ENCODE assay signal across 8 cellular contexts in the genomic region with DNA sequence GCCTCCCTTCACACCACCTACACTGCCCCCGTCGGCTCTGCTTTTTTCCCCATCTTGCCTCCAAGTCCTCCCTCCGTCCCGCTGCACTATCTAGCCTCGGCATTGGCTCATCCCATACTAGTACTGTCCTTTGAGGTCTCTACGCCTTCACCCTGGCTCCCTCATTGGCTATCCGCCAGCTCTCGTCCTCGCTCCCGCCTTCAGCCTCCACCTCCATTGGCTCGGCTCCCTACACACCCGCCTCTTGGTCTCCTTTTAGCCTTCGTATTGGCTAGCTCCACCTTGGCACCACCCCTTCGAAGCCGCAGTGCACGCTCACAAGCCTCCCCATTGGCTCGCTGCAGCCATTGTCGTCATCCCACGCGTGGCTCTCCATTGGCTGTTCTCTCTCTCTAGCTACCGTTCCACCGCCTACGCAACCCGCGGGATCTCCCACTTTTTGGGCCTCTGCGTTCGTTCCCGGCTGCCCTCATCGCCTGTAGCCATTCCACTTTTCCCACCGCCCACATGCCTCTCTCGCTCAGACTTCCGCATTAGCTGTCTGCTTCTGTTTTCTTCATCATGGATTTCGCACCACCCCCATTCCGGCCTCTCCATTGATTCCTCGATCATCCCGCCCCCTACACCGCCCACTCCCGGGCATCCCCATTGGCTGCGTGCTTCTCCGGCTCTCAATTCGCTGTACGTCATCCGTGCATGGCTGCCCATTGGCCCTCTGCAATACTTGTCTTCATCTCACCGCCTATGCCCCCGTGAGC.
DNase-seq lines count a peak whose midpoint lies in the region; ATAC-seq and TF ChIP-seq lines count a peak whose summit lies in the region.

No MANE protein-coding gene starts in this region.

- peak; percentile 84 for ATAC-seq in HG03378 (IDR thresholded peaks at IDR 0.05; ENCODE audit: unreplicated experiment)

- TF ChIP-seq POLR2A in GM19099 (IDR thresholded peaks at IDR 0.05; ENCODE audit: extremely low read depth, insufficient read length, low read depth) = peak; percentile 82

- peak; percentile 86 to 91 for DNase-seq in AML-193 (lab: John Stamatoyannopoulos, UW)
- peak; percentile 96 for DNase-seq in NCI-H446 treated with DMSO at 0.1 percent for 48 hours (lab: John Stamatoyannopoulos, UW)
- DNase-seq in activated CD4-positive, CD25-positive, alpha-beta regulatory T cell treated with anti-CD3 and anti-CD28 coated beads, Interleukin-2, amount 50 U/mL, for 72 hours = peak; percentile 89
- DNase-seq in cerebellar nuclear complex (lab: John Stamatoyannopoulos, UW) = peak; percentile 75 to 85
- DNase-seq in islet precursor cell = peak; percentile 98
- peak; percentile 88 for DNase-seq in stimulated activated CD4-positive, alpha-beta T cell treated with anti-CD3 and anti-CD28 coated beads, Interleukin-12 subunit alpha, Interleukin-12 subunit beta, amount 100 ng/mL, for 4 hours

Comparison
In these comparisons a context has a peak if more than half of its experiments do, and no peak if none do; other contexts are left out.
1. Peak in every context shown above with its lines: DNase-seq and ATAC-seq.